1 cellular context compared by ENCODE assay signal in genomic region chr1:161013591-161014513, GRCh38.
TF ChIP-seq lines count a peak whose summit lies in the region.

No MANE protein-coding gene starts in this region.

TF ChIP-seq in HepG2, 621 proteins besides CTCF, POLR2A, EP300 and RAD21 (continued from another document and continues in another):
- peak; percentile 90 for TF ChIP-seq ZNF503 (CRISPR knock-in tag; IDR thresholded peaks at IDR 0.05)
- peak; percentile 85; the same call in 1 of the 2 replicates for TF ChIP-seq ZBTB34 (CRISPR knock-in tag; IDR thresholded peaks at IDR 0.05)
- TF ChIP-seq AGO1 (IDR thresholded peaks at IDR 0.05; ENCODE audit: low read depth, low read length, poor library complexity, severe bottlenecking), result no peak
- TF ChIP-seq NFE2L2 (IDR thresholded peaks at IDR 0.05; ENCODE audit: low read length), result no peak
- TF ChIP-seq IRX3 (CRISPR knock-in tag; IDR thresholded peaks at IDR 0.05; ENCODE audit: borderline replicate concordance, low read depth), result no peak
- TF ChIP-seq CHCHD3 (CRISPR knock-in tag; IDR thresholded peaks at IDR 0.05), result no peak
- peak; percentile 94; the same call in 1 of the 2 replicates for TF ChIP-seq ZBTB46 (CRISPR knock-in tag; IDR thresholded peaks at IDR 0.05; ENCODE audit: borderline replicate concordance)
- no peak for TF ChIP-seq ZNF816 (CRISPR knock-in tag; IDR thresholded peaks at IDR 0.05; ENCODE audit: borderline replicate concordance)
- TF ChIP-seq CBX1 (IDR thresholded peaks at IDR 0.05; ENCODE audit: low read depth), result peak; percentile 76
- TF ChIP-seq HBP1 (CRISPR knock-in tag; IDR thresholded peaks at IDR 0.05; ENCODE audit: low read depth), result no peak; the same call in 1 of the 2 replicates
- TF ChIP-seq ZNF205 (CRISPR knock-in tag; IDR thresholded peaks at IDR 0.05), result peak; percentile 59; the same call in 1 of the 2 replicates
- TF ChIP-seq ZMAT5 (CRISPR knock-in tag; IDR thresholded peaks at IDR 0.05; ENCODE audit: borderline replicate concordance, low read depth), result no peak
- TF ChIP-seq SATB2 (CRISPR knock-in tag; IDR thresholded peaks at IDR 0.05), result no peak
- no peak for TF ChIP-seq ZNF775 (CRISPR knock-in tag; IDR thresholded peaks at IDR 0.05; ENCODE audit: borderline replicate concordance)
- TF ChIP-seq ZNF552 (CRISPR knock-in tag; IDR thresholded peaks at IDR 0.05; ENCODE audit: borderline replicate concordance), result 0 out of 2 replicates have a peak, but pooled peaks have one; percentile 24
- no peak for TF ChIP-seq TCF7 (IDR thresholded peaks at IDR 0.05; ENCODE audit: low read depth)
- TF ChIP-seq PAX8 (CRISPR knock-in tag; IDR thresholded peaks at IDR 0.05; ENCODE audit: borderline replicate concordance), result no peak
- TF ChIP-seq GATA4 (IDR thresholded peaks at IDR 0.05; ENCODE audit: borderline replicate concordance, low read depth), result peak; percentile 85; the same call in 1 of the 2 replicates
- no peak for TF ChIP-seq ZNF572 (CRISPR knock-in tag; IDR thresholded peaks at IDR 0.05)
- peak; percentile 96 for TF ChIP-seq ZNF124 (CRISPR knock-in tag; IDR thresholded peaks at IDR 0.05)
- TF ChIP-seq SALL1 (CRISPR knock-in tag; IDR thresholded peaks at IDR 0.05), result peak; percentile 99
- peak; percentile 91 for TF ChIP-seq DPF2 (CRISPR knock-in tag; IDR thresholded peaks at IDR 0.05; ENCODE audit: borderline replicate concordance, low read depth)
- TF ChIP-seq ZNF670 (CRISPR knock-in tag; IDR thresholded peaks at IDR 0.05; ENCODE audit: borderline replicate concordance), result no peak
- peak; percentile 67; the same call in 1 of the 2 replicates for TF ChIP-seq BRD4 (CRISPR knock-in tag; IDR thresholded peaks at IDR 0.05)
- TF ChIP-seq JARID2 (CRISPR knock-in tag; IDR thresholded peaks at IDR 0.05; ENCODE audit: insufficient replicate concordance), result peak; percentile 67
- peak; percentile 75 for TF ChIP-seq XRCC5 (optimal IDR thresholded peaks at IDR 0.05; ENCODE audit: low read length)
- no peak for TF ChIP-seq GRHL1 (CRISPR knock-in tag; conservative IDR thresholded peaks at IDR 0.05)
- no peak for TF ChIP-seq MAFK (conservative IDR thresholded peaks at IDR 0.05 in 1 of 2, IDR thresholded peaks at IDR 0.05 in 1 of 2; ENCODE audit: low read length in 2 of 2)
- TF ChIP-seq RBFOX2 (IDR thresholded peaks at IDR 0.05; ENCODE audit: low read depth, low read length), result no peak
- no peak for TF ChIP-seq ZBTB8A (CRISPR knock-in tag; IDR thresholded peaks at IDR 0.05; ENCODE audit: borderline replicate concordance, low read depth)
- TF ChIP-seq STAT6 (CRISPR knock-in tag; IDR thresholded peaks at IDR 0.05; ENCODE audit: borderline replicate concordance), result peak; percentile 72; the same call in 1 of the 2 replicates
- no peak for TF ChIP-seq KLF15 (CRISPR knock-in tag; IDR thresholded peaks at IDR 0.05; ENCODE audit: borderline replicate concordance)
- TF ChIP-seq MYPOP (CRISPR knock-in tag; IDR thresholded peaks at IDR 0.05), result peak; percentile 51
- peak; percentile 82; the same call in 1 of the 2 replicates for TF ChIP-seq RFXAP (CRISPR knock-in tag; IDR thresholded peaks at IDR 0.05; ENCODE audit: borderline replicate concordance)
- peak; percentile 92 for TF ChIP-seq ZBTB3 (CRISPR knock-in tag; IDR thresholded peaks at IDR 0.05; ENCODE audit: borderline replicate concordance, low read depth)
- no peak for TF ChIP-seq CSRNP1 (CRISPR knock-in tag; IDR thresholded peaks at IDR 0.05)
- TF ChIP-seq CBFB (CRISPR knock-in tag; IDR thresholded peaks at IDR 0.05), result peak; percentile 79
- no peak for TF ChIP-seq IRF9 (CRISPR knock-in tag; IDR thresholded peaks at IDR 0.05; ENCODE audit: borderline replicate concordance)
- TF ChIP-seq ZNF382 (CRISPR knock-in tag; IDR thresholded peaks at IDR 0.05; ENCODE audit: borderline replicate concordance), result no peak
- peak; percentile 86 for TF ChIP-seq ZFP90 (CRISPR knock-in tag; IDR thresholded peaks at IDR 0.05; ENCODE audit: borderline replicate concordance)
- peak; percentile 92 for TF ChIP-seq KMT2A (CRISPR knock-in tag; IDR thresholded peaks at IDR 0.05)
- TF ChIP-seq KAT8 (CRISPR knock-in tag; IDR thresholded peaks at IDR 0.05), result peak; percentile 90
- TF ChIP-seq PBX3 (CRISPR knock-in tag; IDR thresholded peaks at IDR 0.05; ENCODE audit: borderline replicate concordance), result no peak
- TF ChIP-seq ZNF253 (CRISPR knock-in tag; IDR thresholded peaks at IDR 0.05; ENCODE audit: borderline replicate concordance), result 0 out of 2 replicates have a peak, but pooled peaks have one; percentile 31
- peak; percentile 81; the same call in 1 of the 2 replicates for TF ChIP-seq ZNF451 (CRISPR knock-in tag; IDR thresholded peaks at IDR 0.05)
- TF ChIP-seq ZNF713 (CRISPR knock-in tag; IDR thresholded peaks at IDR 0.05), result no peak
- peak; percentile 96 for TF ChIP-seq ZNF264 (CRISPR knock-in tag; IDR thresholded peaks at IDR 0.05)
- TF ChIP-seq MYC (CRISPR knock-in tag; IDR thresholded peaks at IDR 0.05; ENCODE audit: borderline replicate concordance), result peak; percentile 78; the same call in 1 of the 2 replicates
- peak; percentile 69; the same call in 1 of the 2 replicates for TF ChIP-seq ZNF317 (CRISPR knock-in tag; IDR thresholded peaks at IDR 0.05)
- no peak for TF ChIP-seq ZNF20 (CRISPR knock-in tag; IDR thresholded peaks at IDR 0.05)
- TF ChIP-seq TBL1XR1 (IDR thresholded peaks at IDR 0.05; ENCODE audit: borderline replicate concordance, low read length, partially characterized antibody), result peak; percentile 62
